ENCODE assay signal across 22 cellular contexts in genomic region chr7:130444230-130444629, GRCh38. TPM values are rescaled to one million over a fixed set of nuclear protein-coding genes. Genes with fewer than 3 reads are reported as not detected.
DNase-seq lines count a peak whose midpoint lies in the region; ATAC-seq and TF ChIP-seq lines count a peak whose summit lies in the region.
"Had no signal": no experiment of that assay in that cellular context is flagged by ENCODE, and none has a peak within 500 bp of the region (broad histone marks: within the 10 kb centered on the region; RNA-seq: fewer than 3 reads in every experiment).

No MANE protein-coding gene starts in this region.

- H3K27me3 ChIP-seq in Loucy (ENCODE audit: insufficient read depth, low read length, poor library complexity, severe bottlenecking): no peaks in the 10 kb centered on the region
- H3K27me3 ChIP-seq: foreskin keratinocyte, ovary, right lobe of liver had no signal

- intact Hi-C loops in activated CD4-positive, alpha-beta T cell treated with anti-CD3 and anti-CD28 coated beads for 36 hours (cut with DNase I, micrococcal nuclease): loop anchor here in 1 of 2 experiments (5.0 kb wide), 1 partner anchor 883 kb away; the partner anchor contains the start of gene MKLN1

- peak; percentile 32 for DNase-seq in AG08395 (ENCODE audit: low spot score)
- peak; percentile 64 for DNase-seq in choroid plexus epithelial cell (ENCODE audit: low read depth)
- DNase-seq in mesothelial cell of epicardium (ENCODE audit: low spot score in 2 of 2, unreplicated experiment in 2 of 2): no peak
- DNase-seq in dermis blood vessel endothelial cell: no peak
- DNase-seq in activated CD4-positive, alpha-beta T cell treated with anti-CD3 and anti-CD28 coated beads for 36 hours: no peak
- DNase-seq: activated CD8-positive, alpha-beta T cell treated with anti-CD3 and anti-CD28 coated beads for 36 hours; EL; endodermal cell; foreskin keratinocyte; H7; NCI-H1930; NCI-H510A; right lobe of liver; Right ventricle myocardium superior; stimulated activated CD4-positive, alpha-beta T cell treated with anti-CD3 and anti-CD28 coated beads, Interleukin-1b, Interleukin-23, amount 100 ng/mL, for 48 hours; stimulated activated naive CD8-positive, alpha-beta T cell treated with anti-CD3 and anti-CD28 coated beads, Interleukin-15, amount 100 ng/mL, for 72 hours; T-helper 1 cell had no signal

- H3K4me1 Mint-ChIP-seq in mesothelial cell of epicardium: peaks cover 37% of the 10 kb centered on the region
- peaks cover 42% of the 10 kb centered on the region for H3K4me1 Mint-ChIP-seq in activated CD4-positive, alpha-beta T cell treated with anti-CD3 and anti-CD28 coated beads for 36 hours

- H3K4me2 ChIP-seq in Loucy (ENCODE audit: low read depth, low read length, poor library complexity, severe bottlenecking): no peak overlapping the region

- H3K36me3 Mint-ChIP-seq in mesothelial cell of epicardium: peaks cover 13% of the 10 kb centered on the region
- H3K36me3 Mint-ChIP-seq in activated CD4-positive, alpha-beta T cell treated with anti-CD3 and anti-CD28 coated beads for 36 hours (ENCODE audit: low read depth): peaks cover 6% of the 10 kb centered on the region

- no peaks in the 10 kb centered on the region for H3F3A ChIP-seq in Loucy (ENCODE audit: low read depth)

- H3K9ac ChIP-seq in Loucy (ENCODE audit: low read depth, low read length, poor library complexity, severe bottlenecking): no peak overlapping the region

- peaks cover 13% of the 10 kb centered on the region for H3K79me2 ChIP-seq in Loucy (ENCODE audit: insufficient read depth, low read length)

- H3K36me3 ChIP-seq in Loucy (ENCODE audit: insufficient read depth, low read length): no peaks in the 10 kb centered on the region
- H3K36me3 ChIP-seq: ovary, right lobe of liver had no signal

- peaks cover 23% of the 10 kb centered on the region for H3K4me1 ChIP-seq in Loucy (ENCODE audit: insufficient read depth, low read length, poor library complexity, severe bottlenecking)

- H2AFZ ChIP-seq in Loucy (ENCODE audit: low read length): peak overlapping the region; percentile 43

- peak overlapping the region; percentile 90 for H3K27ac Mint-ChIP-seq in mesothelial cell of epicardium
- no peak overlapping the region for H3K27ac Mint-ChIP-seq in activated CD4-positive, alpha-beta T cell treated with anti-CD3 and anti-CD28 coated beads for 36 hours
- H3K27ac Mint-ChIP-seq: activated CD8-positive, alpha-beta T cell treated with anti-CD3 and anti-CD28 coated beads for 36 hours; endodermal cell; IgD-negative memory B cell had no signal

- peaks cover 20% of the 10 kb centered on the region for H3K9me3 Mint-ChIP-seq in mesothelial cell of epicardium
- H3K9me3 Mint-ChIP-seq in activated CD4-positive, alpha-beta T cell treated with anti-CD3 and anti-CD28 coated beads for 36 hours (ENCODE audit: low read depth): peaks cover 8% of the 10 kb centered on the region

- no peaks in the 10 kb centered on the region; the same call in 1 of the 2 replicates for H3K9me2 ChIP-seq in Loucy (replicated peaks; ENCODE audit: low read depth, low read length)

- POLR2A ChIA-PET in activated CD4-positive, alpha-beta T cell treated with anti-CD3 and anti-CD28 coated beads for 36 hours (lab: Charles Lee): no interaction called here

- no peak for ATAC-seq in activated CD4-positive, alpha-beta T cell treated with anti-CD3 and anti-CD28 coated beads for 36 hours
- ATAC-seq in activated CD4-positive, CD25-positive, alpha-beta regulatory T cell treated with anti-CD3 and anti-CD28 coated beads, Interleukin-2, amount 50 U/mL, for 24 hours: no peak
- no peak for ATAC-seq in HG02610 (IDR thresholded peaks at IDR 0.05; ENCODE audit: unreplicated experiment)
- ATAC-seq: activated CD8-positive, alpha-beta T cell treated with anti-CD3 and anti-CD28 coated beads for 36 hours; foreskin keratinocyte; right lobe of liver; stimulated activated naive CD8-positive, alpha-beta T cell treated with anti-CD3 and anti-CD28 coated beads, Interleukin-15, amount 100 ng/mL, for 72 hours had no signal

- no peaks in the 10 kb centered on the region for H4K20me1 ChIP-seq in Loucy (ENCODE audit: insufficient read depth, low read length, poor library complexity, severe bottlenecking)

- H3K4me3 ChIP-seq in Loucy (ENCODE audit: low read length, poor library complexity, severe bottlenecking) (no peak overlapping the region), choroid plexus epithelial cell (ENCODE audit: low read depth, low read length) (no peak overlapping the region)
- H3K4me3 ChIP-seq: ovary, right lobe of liver had no signal

- CTCF ChIA-PET in activated CD4-positive, alpha-beta T cell treated with anti-CD3 and anti-CD28 coated beads for 36 hours (lab: Charles Lee): interaction anchor here (0.9 to 1.0 kb wide), 2 partner anchors 11 to 253 kb away, joined by 3 read pairs; no protein-coding TSS in a partner anchor

- peaks cover 6% of the 10 kb centered on the region for H3K9me3 ChIP-seq in Loucy (ENCODE audit: insufficient read depth, low read depth, low read length)
- H3K9me3 ChIP-seq: ovary, right lobe of liver had no signal

- no peak for TF ChIP-seq CTCF in Loucy (conservative IDR thresholded peaks at IDR 0.05; ENCODE audit: low read length)
- no peak for TF ChIP-seq CTCF in choroid plexus epithelial cell (conservative IDR thresholded peaks at IDR 0.05; ENCODE audit: low read depth, low read length)
- TF ChIP-seq CTCF in mesothelial cell of epicardium (IDR thresholded peaks at IDR 0.05; ENCODE audit: unreplicated experiment): no peak

- no peak overlapping the region for H3K4me3 Mint-ChIP-seq in mesothelial cell of epicardium
- H3K4me3 Mint-ChIP-seq in activated CD4-positive, alpha-beta T cell treated with anti-CD3 and anti-CD28 coated beads for 36 hours: no peak overlapping the region
- H3K4me3 Mint-ChIP-seq: activated CD8-positive, alpha-beta T cell treated with anti-CD3 and anti-CD28 coated beads for 36 hours; endodermal cell had no signal

- H3K27me3 Mint-ChIP-seq in mesothelial cell of epicardium (ENCODE audit: low read depth): no peaks in the 10 kb centered on the region
- peaks cover 2% of the 10 kb centered on the region for H3K27me3 Mint-ChIP-seq in activated CD4-positive, alpha-beta T cell treated with anti-CD3 and anti-CD28 coated beads for 36 hours
- H3K27me3 Mint-ChIP-seq: activated CD8-positive, alpha-beta T cell treated with anti-CD3 and anti-CD28 coated beads for 36 hours; stimulated activated naive CD8-positive, alpha-beta T cell treated with anti-CD3 and anti-CD28 coated beads, Interleukin-15, amount 100 ng/mL, for 72 hours had no signal

RNA-seq across cellular contexts. Expression of gene CEP41, which starts 3.4 kb away (rescaled TPM):
- total RNA-seq in mesothelial cell of epicardium (21.7 to 22.5 TPM (median 22.1 TPM) in 3 replicates), dermis blood vessel endothelial cell (11.4 and 12.4 TPM in 2 replicates)
- 10 to 100 TPM; 19.7 to 21.2 TPM for total RNA-seq in activated CD4-positive, alpha-beta T cell treated with anti-CD3 and anti-CD28 coated beads for 36 hours

RNA-seq across cellular contexts. Expression of gene MEST, which starts 47.7 kb away (rescaled TPM):
- total RNA-seq in mesothelial cell of epicardium (598 to 626 TPM (median 616 TPM) in 3 replicates), dermis blood vessel endothelial cell (2.8 and 3.1 TPM in 2 replicates)
- 1 to 10 TPM; 1.7 to 1.9 TPM for total RNA-seq in activated CD4-positive, alpha-beta T cell treated with anti-CD3 and anti-CD28 coated beads for 36 hours

Comparison
In these comparisons a context has a peak if more than half of its experiments do, and no peak if none do; other contexts are left out.
1. DNase-seq: peak in AG08395 (single experiment) and choroid plexus epithelial cell (single experiment); none in mesothelial cell of epicardium (0 of 2), dermis blood vessel endothelial cell (single experiment) and activated CD4-positive, alpha-beta T cell treated with anti-CD3 and anti-CD28 coated beads for 36 hours (single experiment).
2. RNA of gene MEST, which starts 47.7 kb away (total RNA-seq): 598 to 626 TPM in mesothelial cell of epicardium; 2.8 to 3.1 TPM in dermis blood vessel endothelial cell and 1.7 to 1.9 TPM in activated CD4-positive, alpha-beta T cell treated with anti-CD3 and anti-CD28 coated beads for 36 hours; every median in the first group is over 100 times any median in the second.